Comparison of ENCODE assay signal across 11 cellular contexts in the genomic region with DNA sequence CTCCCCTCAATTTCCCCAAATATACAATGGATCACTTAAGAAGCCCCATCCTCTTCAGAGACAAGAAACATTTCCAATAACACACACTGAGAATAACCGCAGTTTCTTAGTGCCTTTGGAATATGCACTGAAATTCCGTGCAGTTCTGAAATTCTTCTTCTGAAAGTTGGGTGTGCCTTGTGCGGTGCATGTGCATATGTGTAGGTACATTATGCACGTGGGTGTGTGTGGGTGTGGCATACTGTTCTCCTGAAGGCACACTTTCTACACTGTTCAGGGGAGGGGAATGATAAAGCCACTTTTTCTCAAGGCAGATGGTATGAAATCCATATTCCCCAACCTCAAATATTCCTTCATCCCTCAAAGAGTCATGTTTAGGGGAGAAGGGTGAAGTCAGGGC. TPM values are rescaled to one million over a fixed set of nuclear protein-coding genes. Genes with fewer than 3 reads are reported as not detected.
DNase-seq lines count a peak whose midpoint lies in the region; ATAC-seq, FAIRE-seq and TF ChIP-seq lines count a peak whose summit lies in the region.
"Had no signal": no experiment of that assay in that cellular context is flagged by ENCODE, and none has a peak within 500 bp of the region (broad histone marks: within the 10 kb centered on the region; RNA-seq: fewer than 3 reads in every experiment).

No MANE protein-coding gene starts in this region.

- peaks cover 4% of the 10 kb centered on the region for H3K36me3 Mint-ChIP-seq in activated CD4-positive, alpha-beta memory T cell treated with anti-CD3 and anti-CD28 coated beads, Interleukin-2, amount 10 ng/mL, durations not matched to agents 7 days and 5 days (ENCODE audit: low read depth)
- no peaks in the 10 kb centered on the region for H3K36me3 Mint-ChIP-seq in activated CD4-positive, alpha-beta memory T cell treated with anti-CD3 and anti-CD28 coated beads for 36 hours
- no peaks in the 10 kb centered on the region; the same call in 1 of the 2 replicates for H3K36me3 Mint-ChIP-seq in WTC11

- no peak for ATAC-seq in WTC11
- ATAC-seq in HG03571 (IDR thresholded peaks at IDR 0.05; ENCODE audit: unreplicated experiment): no peak

- intact Hi-C loops in activated CD4-positive, alpha-beta memory T cell treated with anti-CD3 and anti-CD28 coated beads for 36 hours (cut with micrococcal nuclease): loop anchor here (2.0 kb wide), 1 partner anchor 73 kb away; a partner anchor contains a TSS

- H3K79me2 ChIP-seq in hepatocyte: peaks cover 13% of the 10 kb centered on the region

- no peak for FAIRE-seq in small intestine (lab: Jason Lieb, UNC)

- H3K4me2 ChIP-seq in hepatocyte: peak overlapping the region; percentile 83

- DNase-seq in activated CD4-positive, alpha-beta memory T cell treated with anti-CD3 and anti-CD28 coated beads, Interleukin-2, amount 10 ng/mL, durations not matched to agents 7 days and 5 days: no peak
- no peak for DNase-seq in activated CD4-positive, alpha-beta memory T cell treated with anti-CD3 and anti-CD28 coated beads for 36 hours
- DNase-seq in WTC11 (ENCODE audit: low spot score) (no peak), hepatocyte (ENCODE audit: low spot score) (no peak), small intestine (peak; percentile 51), cerebellum (ENCODE audit: low spot score) (no peak), brain microvascular endothelial cell (no peak)
- DNase-seq: activated gamma-delta T cell treated with Interleukin-2 at 50 U/mL for 16 hours, mesenchymal stem cell, NCI-H345 had no signal

- H2AFZ ChIP-seq in hepatocyte: no peak overlapping the region

- H3K4me3 Mint-ChIP-seq in activated CD4-positive, alpha-beta memory T cell treated with anti-CD3 and anti-CD28 coated beads, Interleukin-2, amount 10 ng/mL, durations not matched to agents 7 days and 5 days: peak overlapping the region; percentile 90
- H3K4me3 Mint-ChIP-seq in activated CD4-positive, alpha-beta memory T cell treated with anti-CD3 and anti-CD28 coated beads for 36 hours: no peak overlapping the region
- H3K4me3 Mint-ChIP-seq in WTC11: peak overlapping the region; percentile 94

- H3K4me3 ChIP-seq in hepatocyte (no peak overlapping the region), small intestine (ENCODE audit: low read depth in 1 of 2, low read length in 2 of 2) (no peak overlapping the region), brain microvascular endothelial cell (ENCODE audit: low read depth, low read length) (no peak overlapping the region)

- no peak overlapping the region for H3K27ac Mint-ChIP-seq in activated CD4-positive, alpha-beta memory T cell treated with anti-CD3 and anti-CD28 coated beads, Interleukin-2, amount 10 ng/mL, durations not matched to agents 7 days and 5 days
- H3K27ac Mint-ChIP-seq in activated CD4-positive, alpha-beta memory T cell treated with anti-CD3 and anti-CD28 coated beads for 36 hours: no peak overlapping the region
- H3K27ac Mint-ChIP-seq in WTC11: no peak overlapping the region

- no peaks in the 10 kb centered on the region for H4K20me1 ChIP-seq in hepatocyte (ENCODE audit: insufficient read depth, poor library complexity, severe bottlenecking)

- WGBS in hepatocyte (ENCODE audit: low lambda C conversion rate, missing lambda C conversion rate): 69% methylated on average over 4 of the region's 4 CpGs
- 44 to 71% (median 60%) methylated on average over 4 of the region's 4 CpGs for WGBS in small intestine, 3 donors

- no peaks in the 10 kb centered on the region for H3K9me3 ChIP-seq in hepatocyte (ENCODE audit: low read depth)
- no peaks in the 10 kb centered on the region for H3K9me3 ChIP-seq in small intestine (ENCODE audit: control insufficient read depth, low read depth)

- H3K4me1 Mint-ChIP-seq in activated CD4-positive, alpha-beta memory T cell treated with anti-CD3 and anti-CD28 coated beads, Interleukin-2, amount 10 ng/mL, durations not matched to agents 7 days and 5 days: peaks cover 16% of the 10 kb centered on the region
- peaks cover 17% of the 10 kb centered on the region for H3K4me1 Mint-ChIP-seq in activated CD4-positive, alpha-beta memory T cell treated with anti-CD3 and anti-CD28 coated beads for 36 hours (ENCODE audit: low read depth)
- H3K4me1 Mint-ChIP-seq in WTC11: peaks cover 41% of the 10 kb centered on the region

- no peaks in the 10 kb centered on the region for H3K9me2 ChIP-seq in hepatocyte (replicated peaks; ENCODE audit: insufficient read depth)

- peaks cover 46% of the 10 kb centered on the region for H3K27me3 Mint-ChIP-seq in activated CD4-positive, alpha-beta memory T cell treated with anti-CD3 and anti-CD28 coated beads, Interleukin-2, amount 10 ng/mL, durations not matched to agents 7 days and 5 days
- H3K27me3 Mint-ChIP-seq in activated CD4-positive, alpha-beta memory T cell treated with anti-CD3 and anti-CD28 coated beads for 36 hours: peaks cover 11% of the 10 kb centered on the region
- H3K27me3 Mint-ChIP-seq in WTC11 (ENCODE audit: low read depth): peaks cover 17% of the 10 kb centered on the region

- H3K27me3 ChIP-seq in hepatocyte (peaks cover 6% of the 10 kb centered on the region), small intestine (ENCODE audit: control insufficient read depth in 2 of 2, insufficient read depth in 2 of 2, low read length in 2 of 2) (no peaks in the 10 kb centered on the region), brain microvascular endothelial cell (replicated peaks) (peaks cover 1% of the 10 kb centered on the region)

- peaks cover 4% of the 10 kb centered on the region for H3K4me1 ChIP-seq in hepatocyte (ENCODE audit: insufficient read depth)
- H3K4me1 ChIP-seq in small intestine (ENCODE audit: control insufficient read depth in 2 of 2, insufficient read depth in 1 of 2, low read depth in 1 of 2, low read length in 1 of 2): no peaks in the 10 kb centered on the region

- POLR2A ChIA-PET in activated CD4-positive, alpha-beta memory T cell treated with anti-CD3 and anti-CD28 coated beads, Interleukin-2, amount 10 ng/mL, durations not matched to agents 7 days and 5 days (lab: Charles Lee): no interaction called here
- POLR2A ChIA-PET in activated CD4-positive, alpha-beta memory T cell treated with anti-CD3 and anti-CD28 coated beads for 36 hours (lab: Charles Lee): no interaction called here
- POLR2A ChIA-PET in WTC11 (lab: Charles Lee): no interaction called here

- H3K9me3 Mint-ChIP-seq in activated CD4-positive, alpha-beta memory T cell treated with anti-CD3 and anti-CD28 coated beads, Interleukin-2, amount 10 ng/mL, durations not matched to agents 7 days and 5 days: no peaks in the 10 kb centered on the region
- H3K9me3 Mint-ChIP-seq in activated CD4-positive, alpha-beta memory T cell treated with anti-CD3 and anti-CD28 coated beads for 36 hours: no peaks in the 10 kb centered on the region
- H3K9me3 Mint-ChIP-seq in WTC11: no peaks in the 10 kb centered on the region

- H3K36me3 ChIP-seq in hepatocyte (replicated peaks; ENCODE audit: insufficient read depth, low read depth): no peaks in the 10 kb centered on the region
- H3K36me3 ChIP-seq in small intestine (ENCODE audit: control insufficient read depth in 2 of 2, insufficient read depth in 2 of 2, low read length in 2 of 2): no peaks in the 10 kb centered on the region
- H3K36me3 ChIP-seq in brain microvascular endothelial cell (replicated peaks): no peaks in the 10 kb centered on the region

- in situ Hi-C loops in brain microvascular endothelial cell (cut with HindIII; ENCODE audit: low pct_ligation_motif_present, low sequenced_read_pairs): no loop called here

- TF ChIP-seq CTCF in WTC11 (IDR thresholded peaks at IDR 0.05): no peak
- no peak for TF ChIP-seq CTCF in hepatocyte (IDR thresholded peaks at IDR 0.05; ENCODE audit: poor library complexity)
- no peak for TF ChIP-seq CTCF in brain microvascular endothelial cell (IDR thresholded peaks at IDR 0.05; ENCODE audit: low read depth, low read length, missing control alignments)

- CTCF ChIA-PET in activated CD4-positive, alpha-beta memory T cell treated with anti-CD3 and anti-CD28 coated beads, Interleukin-2, amount 10 ng/mL, durations not matched to agents 7 days and 5 days (lab: Charles Lee): no interaction called here
- CTCF ChIA-PET in activated CD4-positive, alpha-beta memory T cell treated with anti-CD3 and anti-CD28 coated beads for 36 hours (lab: Charles Lee): no interaction called here
- CTCF ChIA-PET in WTC11 (lab: Charles Lee): no interaction called here

- no peak overlapping the region for H3K27ac ChIP-seq in hepatocyte
- H3K27ac ChIP-seq in small intestine (ENCODE audit: low read depth in 1 of 2, low read length in 1 of 2): no peak overlapping the region
- no peak overlapping the region for H3K27ac ChIP-seq in brain microvascular endothelial cell

TF ChIP-seq in WTC11, 78 proteins besides CTCF, POLR2A, EP300 and RAD21 (continues in another document):
- TF ChIP-seq, protein P1, sequence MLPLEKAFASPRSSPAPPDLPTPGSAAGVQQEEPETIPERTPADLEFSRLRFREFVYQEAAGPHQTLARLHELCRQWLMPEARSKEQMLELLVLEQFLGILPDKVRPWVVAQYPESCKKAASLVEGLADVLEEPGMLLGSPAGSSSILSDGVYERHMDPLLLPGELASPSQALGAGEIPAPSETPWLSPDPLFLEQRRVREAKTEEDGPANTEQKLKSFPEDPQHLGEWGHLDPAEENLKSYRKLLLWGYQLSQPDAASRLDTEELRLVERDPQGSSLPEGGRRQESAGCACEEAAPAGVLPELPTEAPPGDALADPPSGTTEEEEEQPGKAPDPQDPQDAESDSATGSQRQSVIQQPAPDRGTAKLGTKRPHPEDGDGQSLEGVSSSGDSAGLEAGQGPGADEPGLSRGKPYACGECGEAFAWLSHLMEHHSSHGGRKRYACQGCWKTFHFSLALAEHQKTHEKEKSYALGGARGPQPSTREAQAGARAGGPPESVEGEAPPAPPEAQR (CRISPR knock-in tag; IDR thresholded peaks at IDR 0.05): no peak
- TF ChIP-seq TEAD4 (CRISPR knock-in tag; IDR thresholded peaks at IDR 0.05): no peak

RNA-seq across cellular contexts. Expression of a gene that starts 1.7 kb away (rescaled TPM):
- total RNA-seq in activated CD4-positive, alpha-beta memory T cell treated with anti-CD3 and anti-CD28 coated beads, Interleukin-2, amount 10 ng/mL, durations not matched to agents 7 days and 5 days: 1 to 10 TPM in 1 of 2 experiments, under 1 TPM in 1; 0.55 to 1.0 TPM
- total RNA-seq in activated CD4-positive, alpha-beta memory T cell treated with anti-CD3 and anti-CD28 coated beads for 36 hours: 1 to 10 TPM; 1.4 to 1.8 TPM
- 8.1 to 11.2 TPM (median 9.2 TPM) in 3 replicates for total RNA-seq in WTC11 (2021)
- 3.6 and 4.5 TPM in 2 replicates for total RNA-seq in hepatocyte
- polyA plus RNA-seq in hepatocyte: 1.8 and 2.0 TPM in 2 replicates
- polyA plus RNA-seq in small intestine: under 1 TPM; 0.22 to 0.94 (median 0.27) TPM
- 8.8 TPM for total RNA-seq in cerebellum
